33 cellular contexts compared by ENCODE assay signal in genomic region chr4:105924341-105924740, GRCh38. TPM values are rescaled to one million over a fixed set of nuclear protein-coding genes. Genes with fewer than 3 reads are reported as not detected.
"Had no signal": no experiment of that assay in that cellular context is flagged by ENCODE, and none has a peak within 500 bp of the region (broad histone marks: within the 10 kb centered on the region; RNA-seq: fewer than 3 reads in every experiment).

No MANE protein-coding gene starts in this region.

- H3K4me3 ChIP-seq: SJSA1 had no signal

- H3K4me1 ChIP-seq: SJSA1 had no signal

- H3K27ac Mint-ChIP-seq: activated CD8-positive, alpha-beta T cell treated with anti-CD3 and anti-CD28 coated beads, Interleukin-2, amount 10 ng/mL, durations not matched to agents 7 days and 5 days; activated naive CD8-positive, alpha-beta T cell; activated T-cell treated with anti-CD3 and anti-CD28 coated beads, Interleukin-2, amount 50 U/mL, for 24 hours; activated T-helper 1 cell treated with anti-CD3 and anti-CD28 coated beads, Interleukin-12 subunit alpha, Interleukin-12 subunit beta, Interleukin-2, Interleukin-4 antibody, amounts not matched to agents 30 ng/mL and 10 ng/mL and 1 ng/mL, durations not matched to agents 14 hours and 24 hours and 36 hours; T-helper 1 cell treated with Interleukin-12 subunit alpha and Interleukin-12 subunit beta and Interleukin-4 antibody, amounts not matched to agents 30 μg/mL and 1 μg/mL, for 36 hours; WTC11 had no signal

- H3K4me3 Mint-ChIP-seq: activated CD8-positive, alpha-beta T cell treated with anti-CD3 and anti-CD28 coated beads, Interleukin-2, amount 10 ng/mL, durations not matched to agents 7 days and 5 days; activated naive CD8-positive, alpha-beta T cell; activated T-cell treated with anti-CD3 and anti-CD28 coated beads, Interleukin-2, amount 50 U/mL, for 24 hours; activated T-helper 1 cell treated with anti-CD3 and anti-CD28 coated beads, Interleukin-12 subunit alpha, Interleukin-12 subunit beta, Interleukin-2, Interleukin-4 antibody, amounts not matched to agents 30 ng/mL and 10 ng/mL and 1 ng/mL, durations not matched to agents 14 hours and 24 hours and 36 hours; T-helper 1 cell treated with Interleukin-12 subunit alpha and Interleukin-12 subunit beta and Interleukin-4 antibody, amounts not matched to agents 30 μg/mL and 1 μg/mL, for 36 hours; WTC11 had no signal

- H3K9me3 Mint-ChIP-seq: activated T-cell treated with anti-CD3 and anti-CD28 coated beads, Interleukin-2, amount 50 U/mL, for 24 hours; activated T-helper 1 cell treated with anti-CD3 and anti-CD28 coated beads, Interleukin-12 subunit alpha, Interleukin-12 subunit beta, Interleukin-2, Interleukin-4 antibody, amounts not matched to agents 30 ng/mL and 10 ng/mL and 1 ng/mL, durations not matched to agents 14 hours and 24 hours and 36 hours; T-helper 1 cell treated with Interleukin-12 subunit alpha and Interleukin-12 subunit beta and Interleukin-4 antibody, amounts not matched to agents 30 μg/mL and 1 μg/mL, for 36 hours; WTC11 had no signal

- H3K9me3 ChIP-seq: SJSA1 had no signal

- H3K27ac ChIP-seq: brain microvascular endothelial cell, SJSA1 had no signal

- H3K36me3 ChIP-seq: brain microvascular endothelial cell, SJSA1 had no signal

- H3K36me3 Mint-ChIP-seq: activated naive CD8-positive, alpha-beta T cell; WTC11 had no signal

- H3K27me3 ChIP-seq: brain microvascular endothelial cell, SJSA1 had no signal

- DNase-seq: activated CD4-positive, alpha-beta T cell treated with anti-CD3 and anti-CD28 coated beads for 48 hours; activated CD4-positive, alpha-beta T cell treated with anti-CD3 and anti-CD28 coated beads, Interleukin-2, amount 50 U/mL, for 4 hours; activated CD4-positive, CD25-positive, alpha-beta regulatory T cell treated with anti-CD3 and anti-CD28 coated beads, Interleukin-2, amount 50 U/mL, for 72 hours; activated CD8-positive, alpha-beta T cell treated with anti-CD3 and anti-CD28 coated beads, Interleukin-2, amount 10 ng/mL, durations not matched to agents 7 days and 5 days; activated effector memory CD4-positive, alpha-beta T cell treated with anti-CD3 and anti-CD28 coated beads, Interleukin-2, amount 50 U/mL, for 16 hours; activated naive CD4-positive, alpha-beta T cell treated with Interleukin-2 at 50 U/mL for 16 hours; activated T-cell treated with anti-CD3 and anti-CD28 coated beads, Interleukin-2, amount 50 U/mL, for 24 hours; amygdala; brain microvascular endothelial cell; cerebellar nuclear complex; KG1; MM.1S; NCI-H1105; NCI-H1436; NCI-H1694 treated with DMSO at 0.1 percent for 48 hours; NCI-H2029 treated with DMSO at 0.1 percent for 48 hours; NCI-H345; NCI-H510A; NCI-H526 treated with DMSO at 0.1 percent for 48 hours; NCI-H82; NK-92 treated with Interleukin-12 subunit alpha and Interleukin-12 subunit beta, amount 100 ng/mL, for 24 hours; OCI-M1; Right ventricle myocardium superior; RPMI8226; SW 1271 had no signal

- ATAC-seq: activated CD8-positive, alpha-beta T cell treated with anti-CD3 and anti-CD28 coated beads, Interleukin-2, amount 10 ng/mL, durations not matched to agents 7 days and 5 days; Panc1; SK-N-SH treated with all-trans-retinoic acid at 6 μM for 48 hours; WTC11 had no signal

RNA-seq across cellular contexts. Expression of gene NPNT, which starts 29.1 kb away (rescaled TPM):
- total RNA-seq: activated CD8-positive, alpha-beta T cell treated with anti-CD3 and anti-CD28 coated beads, Interleukin-2, amount 10 ng/mL, durations not matched to agents 7 days and 5 days; activated T-helper 1 cell treated with anti-CD3 and anti-CD28 coated beads, Interleukin-12 subunit alpha, Interleukin-12 subunit beta, Interleukin-2, Interleukin-4 antibody, amounts not matched to agents 30 ng/mL and 10 ng/mL and 1 ng/mL, durations not matched to agents 14 hours and 24 hours and 36 hours; LHCN-M2; SJSA1 had no signal
